ENCODE assay signal across 23 cellular contexts in genomic region chr11:47260366-47260765, GRCh38.
"Had no signal": no experiment of that assay in that cellular context is flagged by ENCODE, and none has a peak within 500 bp of the region (broad histone marks: within the 10 kb centered on the region; RNA-seq: fewer than 3 reads in every experiment).

No MANE protein-coding gene starts in this region.

- H3K27ac ChIP-seq: hepatocyte, parathyroid adenoma, uterus had no signal

- DNase-seq: activated CD4-positive, alpha-beta T cell treated with anti-CD3 and anti-CD28 coated beads for 4 hours; activated CD4-positive, alpha-beta T cell treated with anti-CD3 and anti-CD28 coated beads, Interleukin-2, amount 50 U/mL, for 48 hours; activated CD4-positive, CD25-positive, alpha-beta regulatory T cell; activated CD8-positive, alpha-beta memory T cell treated with anti-CD3 and anti-CD28 coated beads, Interleukin-2, amount 50 U/mL, for 48 hours; activated gamma-delta T cell treated with Interleukin-2 at 50 U/mL for 16 hours; activated naive CD4-positive, alpha-beta T cell treated with anti-CD3 and anti-CD28 coated beads, Interleukin-2, amount 50 U/mL, for 16 hours; activated T-cell treated with anti-CD3 and anti-CD28 coated beads, Interleukin-2, amount 50 U/mL, for 4 hours; anterior cingulate cortex; effector CD8-positive, alpha-beta T cell; glutamatergic neuron; islet precursor cell; left ventricle myocardium inferior; nephron progenitor cell; stimulated activated naive CD4-positive, alpha-beta T cell; uterus had no signal

- FAIRE-seq: bronchial epithelial cell, colon, endometrium, frontal cortex had no signal

- H3K4me1 ChIP-seq: parathyroid adenoma had no signal

- H3K4me3 ChIP-seq: hepatocyte, right atrium auricular region, uterus had no signal

- H3K36me3 ChIP-seq: right atrium auricular region, uterus had no signal

- H3K27me3 ChIP-seq: hepatocyte, right atrium auricular region, tibial nerve, uterus had no signal

- H3K9me3 ChIP-seq: left ventricle myocardium inferior, right atrium auricular region, tibial nerve, uterus had no signal

- H3K9ac ChIP-seq: parathyroid adenoma had no signal
